Comparison of ENCODE assay signal across 28 cellular contexts in genomic region chr1:87723193-87723592, GRCh38.
"Had no signal": no experiment of that assay in that cellular context is flagged by ENCODE, and none has a peak within 500 bp of the region (broad histone marks: within the 10 kb centered on the region; RNA-seq: fewer than 3 reads in every experiment).

No MANE protein-coding gene starts in this region.

- H3K4me2 ChIP-seq: PC-9 had no signal

- DNase-seq: activated CD4-positive, alpha-beta T cell treated with anti-CD3 and anti-CD28 coated beads for 36 hours; activated CD4-positive, alpha-beta T cell treated with anti-CD3 and anti-CD28 coated beads, Interleukin-2, amount 10 ng/mL, durations not matched to agents 7 days and 5 days; activated CD4-positive, alpha-beta T cell treated with anti-CD3 and anti-CD28 coated beads, Interleukin-2, amount 50 U/mL, for 48 hours; activated CD8-positive, alpha-beta T cell treated with anti-CD3 and anti-CD28 coated beads, Interleukin-2, amount 10 ng/mL, durations not matched to agents 7 days and 5 days; activated gamma-delta T cell; activated naive CD4-positive, alpha-beta T cell treated with Interleukin-2 at 50 U/mL for 16 hours; activated naive CD8-positive, alpha-beta T cell treated with anti-CD3 and anti-CD28 coated beads, Interleukin-2, amount 10 ng/mL, durations not matched to agents 7 days and 5 days; activated T-cell treated with anti-CD3 and anti-CD28 coated beads, Interleukin-2, amount 50 U/mL, for 24 hours; amygdala; Karpas-422; NCI-H1105; NCI-H1417 treated with DMSO at 0.1 percent for 48 hours; NCI-H187 treated with DMSO at 0.1 percent for 48 hours; NCI-H2081; NCI-H510A; NCI-H526; NCI-H748 treated with DMSO at 0.1 percent for 48 hours; NK-92 treated with Interleukin-12 subunit alpha and Interleukin-12 subunit beta, amount 100 ng/mL, for 24 hours; PC-9; SIG-M5; T1000; WERI-Rb-1 had no signal

- FAIRE-seq: RCC 7860 had no signal

- H3K27me3 ChIP-seq: ascending aorta, cardiac muscle cell had no signal

- H3K4me3 ChIP-seq: ascending aorta, cardiac muscle cell, PC-9 had no signal

- H2AFZ ChIP-seq: PC-9 had no signal

- ATAC-seq: activated CD4-positive, alpha-beta T cell treated with anti-CD3 and anti-CD28 coated beads for 36 hours; activated CD8-positive, alpha-beta T cell treated with anti-CD3 and anti-CD28 coated beads, Interleukin-2, amount 10 ng/mL, durations not matched to agents 7 days and 5 days; Right ventricle myocardium inferior; SK-N-SH treated with all-trans-retinoic acid at 6 μM for 48 hours had no signal

- H3K4me1 ChIP-seq: ascending aorta had no signal

- H3K27ac ChIP-seq: ascending aorta, cardiac muscle cell, PC-9, RWPE1, WERI-Rb-1 had no signal

- H3K9me3 ChIP-seq: ascending aorta had no signal

- H3K36me3 ChIP-seq: ascending aorta, cardiac muscle cell, WERI-Rb-1 had no signal
